ENCODE assay signal across 20 cellular contexts in the genomic region with DNA sequence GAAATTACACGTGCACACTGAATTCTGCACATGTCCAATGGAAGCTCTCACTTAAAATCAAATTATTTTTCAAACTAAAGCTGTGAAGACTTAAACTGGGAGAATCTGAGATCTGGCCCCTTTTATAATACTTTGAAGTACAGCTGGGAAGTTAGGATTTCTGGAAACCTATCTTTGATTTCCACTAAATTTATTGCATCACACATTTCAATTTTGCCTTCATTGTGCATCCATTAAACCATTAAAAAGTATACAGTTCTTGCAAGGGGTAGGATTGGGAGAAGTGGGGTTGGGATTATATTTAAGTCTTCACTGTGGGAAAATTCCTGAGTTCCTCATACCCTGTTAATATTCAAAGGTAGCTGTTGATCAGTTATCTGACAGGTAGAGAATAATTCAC.
"Had no signal": no experiment of that assay in that cellular context is flagged by ENCODE, and none has a peak within 500 bp of the region (broad histone marks: within the 10 kb centered on the region; RNA-seq: fewer than 3 reads in every experiment).

No MANE protein-coding gene starts in this region.

- H3K4me3 ChIP-seq: colonic mucosa, hepatocyte, psoas muscle, stomach, thoracic aorta, transverse colon had no signal

- DNase-seq: colonic mucosa; effector CD4-positive, alpha-beta T cell; endodermal cell; foreskin melanocyte; head of caudate nucleus; kidney; left colon; left ventricle myocardium superior; naive thymus-derived CD4-positive, alpha-beta T cell; psoas muscle; retina; stimulated activated CD4-positive, alpha-beta T cell treated with anti-CD3 and anti-CD28 coated beads, Interleukin-12 subunit alpha, Interleukin-12 subunit beta, amount 100 ng/mL, for 4 hours; stimulated activated naive CD4-positive, alpha-beta T cell; stomach; substantia nigra; transverse colon had no signal

- H3K27ac Mint-ChIP-seq: endodermal cell; naive thymus-derived CD4-positive, alpha-beta T cell had no signal

- H3K36me3 Mint-ChIP-seq: naive thymus-derived CD4-positive, alpha-beta T cell had no signal

- H3K4me1 ChIP-seq: colonic mucosa had no signal

- H3K4me2 ChIP-seq: hepatocyte had no signal

- H3K9me3 Mint-ChIP-seq: endodermal cell had no signal

- H3K4me3 Mint-ChIP-seq: endodermal cell; naive thymus-derived CD4-positive, alpha-beta T cell had no signal

- H3K9me3 ChIP-seq: colonic mucosa, neutrophil, psoas muscle, stomach, thoracic aorta, transverse colon had no signal

- H3K36me3 ChIP-seq: colonic mucosa, neutrophil, stomach, thoracic aorta, transverse colon had no signal

- H3K79me2 ChIP-seq: hepatocyte had no signal

- ATAC-seq: left colon; left ventricle myocardium superior; naive thymus-derived CD4-positive, alpha-beta T cell; psoas muscle; sciatic nerve had no signal

- H3K27ac ChIP-seq: colonic mucosa, neutrophil, psoas muscle, thoracic aorta had no signal

- H2AFZ ChIP-seq: hepatocyte had no signal

- H3K27me3 ChIP-seq: colonic mucosa, hepatocyte, stomach, transverse colon had no signal

- FAIRE-seq: kidney had no signal
